Comparison of ENCODE assay signal across 31 cellular contexts in genomic region chr11:122285444-122285843, GRCh38.
"Had no signal": no experiment of that assay in that cellular context is flagged by ENCODE, and none has a peak within 500 bp of the region (broad histone marks: within the 10 kb centered on the region; RNA-seq: fewer than 3 reads in every experiment).

No MANE protein-coding gene starts in this region.

- H3K9me3 ChIP-seq: body of pancreas, heart left ventricle, lower lobe of right lung, ovary, thyroid gland, upper lobe of right lung had no signal

- H3K4me3 Mint-ChIP-seq: activated T-cell treated with anti-CD3 and anti-CD28 coated beads, Interleukin-2, amount 50 U/mL, for 72 hours; effector memory CD8-positive, alpha-beta T cell; natural killer cell; stimulated activated effector memory CD8-positive, alpha-beta T cell treated with anti-CD3 and anti-CD28 coated beads, Interleukin-12 subunit alpha, Interleukin-12 subunit beta, amount 100 ng/mL, for 72 hours; stimulated activated naive CD8-positive, alpha-beta T cell treated with anti-CD3 and anti-CD28 coated beads, Interleukin-15, amount 100 ng/mL, for 72 hours; T-helper 1 cell treated with Interleukin-12 subunit alpha and Interleukin-12 subunit beta and Interleukin-4 antibody, amounts not matched to agents 30 μg/mL and 1 μg/mL, for 36 hours had no signal

- H3K27me3 Mint-ChIP-seq: progenitor cell of endocrine pancreas had no signal

- DNase-seq: activated CD4-positive, alpha-beta T cell treated with anti-CD3 and anti-CD28 coated beads for 4 hours; activated CD4-positive, alpha-beta T cell treated with anti-CD3 and anti-CD28 coated beads, Interleukin-2, amount 50 U/mL, for 4 hours; activated naive CD4-positive, alpha-beta T cell; activated T-cell treated with anti-CD3 and anti-CD28 coated beads for 4 hours; activated T-cell treated with anti-CD3 and anti-CD28 coated beads, Interleukin-2, amount 50 U/mL, for 72 hours; aorta; body of pancreas; effector memory CD8-positive, alpha-beta T cell; erythroblast; foreskin fibroblast; heart left ventricle; hypothalamus; lower lobe of right lung; mesenchymal stem cell; natural killer cell; ovary; retina; stimulated activated CD4-positive, alpha-beta T cell treated with anti-CD3 and anti-CD28 coated beads, Interleukin-4, amount 100 ng/mL, for 24 hours; stimulated activated naive CD8-positive, alpha-beta T cell treated with anti-CD3 and anti-CD28 coated beads, Interleukin-15, amount 100 ng/mL, for 72 hours; substantia nigra; T-helper 9 cell; thyroid gland; upper lobe of right lung had no signal

- H3K36me3 ChIP-seq: heart left ventricle, lower lobe of right lung, ovary, thyroid gland, upper lobe of right lung had no signal

- H3K27me3 ChIP-seq: body of pancreas, heart left ventricle, ovary, thyroid gland, upper lobe of right lung had no signal

- H3K4me1 Mint-ChIP-seq: natural killer cell; stimulated activated effector memory CD8-positive, alpha-beta T cell treated with anti-CD3 and anti-CD28 coated beads, Interleukin-12 subunit alpha, Interleukin-12 subunit beta, amount 100 ng/mL, for 72 hours; stimulated activated naive CD8-positive, alpha-beta T cell treated with anti-CD3 and anti-CD28 coated beads, Interleukin-15, amount 100 ng/mL, for 72 hours had no signal

- H3K27ac Mint-ChIP-seq: activated naive CD4-positive, alpha-beta T cell treated with anti-CD3 and anti-CD28 coated beads, Interleukin-2, amount 50 U/mL, for 72 hours; activated T-cell treated with anti-CD3 and anti-CD28 coated beads, Interleukin-2, amount 50 U/mL, for 72 hours; effector memory CD8-positive, alpha-beta T cell; natural killer cell; progenitor cell of endocrine pancreas; stimulated activated effector memory CD8-positive, alpha-beta T cell treated with anti-CD3 and anti-CD28 coated beads, Interleukin-12 subunit alpha, Interleukin-12 subunit beta, amount 100 ng/mL, for 72 hours; stimulated activated naive CD8-positive, alpha-beta T cell treated with anti-CD3 and anti-CD28 coated beads, Interleukin-15, amount 100 ng/mL, for 72 hours; T-helper 1 cell treated with Interleukin-12 subunit alpha and Interleukin-12 subunit beta and Interleukin-4 antibody, amounts not matched to agents 30 μg/mL and 1 μg/mL, for 36 hours had no signal

- ATAC-seq: activated naive CD4-positive, alpha-beta T cell treated with anti-CD3 and anti-CD28 coated beads, Interleukin-2, amount 50 U/mL, for 72 hours; activated T-cell treated with anti-CD3 and anti-CD28 coated beads, Interleukin-2, amount 50 U/mL, for 72 hours; body of pancreas; effector memory CD8-positive, alpha-beta T cell; heart left ventricle; lower lobe of right lung; natural killer cell; sciatic nerve; stimulated activated effector memory CD8-positive, alpha-beta T cell treated with anti-CD3 and anti-CD28 coated beads, Interleukin-12 subunit alpha, Interleukin-12 subunit beta, amount 100 ng/mL, for 72 hours; stimulated activated naive CD8-positive, alpha-beta T cell treated with anti-CD3 and anti-CD28 coated beads, Interleukin-15, amount 100 ng/mL, for 72 hours; upper lobe of right lung had no signal

- H3K4me3 ChIP-seq: body of pancreas, coronary artery, heart left ventricle, lower lobe of right lung, ovary, skin epidermis, thyroid gland, upper lobe of right lung had no signal

- H3K36me3 Mint-ChIP-seq: activated naive CD4-positive, alpha-beta T cell treated with anti-CD3 and anti-CD28 coated beads, Interleukin-2, amount 50 U/mL, for 72 hours; natural killer cell; stimulated activated effector memory CD8-positive, alpha-beta T cell treated with anti-CD3 and anti-CD28 coated beads, Interleukin-12 subunit alpha, Interleukin-12 subunit beta, amount 100 ng/mL, for 72 hours had no signal

- H3K4me1 ChIP-seq: body of pancreas, lower lobe of right lung, thyroid gland, upper lobe of right lung had no signal

- H3K27ac ChIP-seq: body of pancreas, coronary artery, heart left ventricle, lower lobe of right lung, ovary, skin epidermis, thyroid gland, upper lobe of right lung, VCaP had no signal

- H3K9me3 Mint-ChIP-seq: natural killer cell; stimulated activated effector memory CD8-positive, alpha-beta T cell treated with anti-CD3 and anti-CD28 coated beads, Interleukin-12 subunit alpha, Interleukin-12 subunit beta, amount 100 ng/mL, for 72 hours; stimulated activated naive CD8-positive, alpha-beta T cell treated with anti-CD3 and anti-CD28 coated beads, Interleukin-15, amount 100 ng/mL, for 72 hours; T-helper 1 cell treated with Interleukin-12 subunit alpha and Interleukin-12 subunit beta and Interleukin-4 antibody, amounts not matched to agents 30 μg/mL and 1 μg/mL, for 36 hours had no signal
